Comparison of ENCODE assay signal across 1 cellular context in genomic region chr7:73519867-73520672, GRCh38.
TF ChIP-seq lines count a peak whose summit lies in the region.

No MANE protein-coding gene starts in this region.

TF ChIP-seq in H1, 55 proteins besides CTCF, POLR2A, EP300 and RAD21:
- TF ChIP-seq, protein P1, sequence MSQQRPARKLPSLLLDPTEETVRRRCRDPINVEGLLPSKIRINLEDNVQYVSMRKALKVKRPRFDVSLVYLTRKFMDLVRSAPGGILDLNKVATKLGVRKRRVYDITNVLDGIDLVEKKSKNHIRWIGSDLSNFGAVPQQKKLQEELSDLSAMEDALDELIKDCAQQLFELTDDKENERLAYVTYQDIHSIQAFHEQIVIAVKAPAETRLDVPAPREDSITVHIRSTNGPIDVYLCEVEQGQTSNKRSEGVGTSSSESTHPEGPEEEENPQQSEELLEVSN (IDR thresholded peaks at IDR 0.05): no peak
- TF ChIP-seq TEAD4 (IDR thresholded peaks at IDR 0.05; ENCODE audit: low read depth, low read length): no peak
- TF ChIP-seq CEBPB (IDR thresholded peaks at IDR 0.05; ENCODE audit: low read depth, low read length): no peak
- no peak for TF ChIP-seq SUZ12 (IDR thresholded peaks at IDR 0.05; ENCODE audit: low read length)
- no peak for TF ChIP-seq JUN (IDR thresholded peaks at IDR 0.05; ENCODE audit: low read depth, low read length)
- no peak for TF ChIP-seq YY1 (IDR thresholded peaks at IDR 0.05; ENCODE audit: low read depth, low read length)
- no peak for TF ChIP-seq RBBP5 (IDR thresholded peaks at IDR 0.05; ENCODE audit: borderline replicate concordance, low read depth, low read length)
- no peak for TF ChIP-seq TAF7 (optimal IDR thresholded peaks at IDR 0.05; ENCODE audit: borderline replicate concordance, low read depth, low read length)
- TF ChIP-seq USF2 (IDR thresholded peaks at IDR 0.05; ENCODE audit: low read length): no peak
- no peak for TF ChIP-seq CHD2 (IDR thresholded peaks at IDR 0.05; ENCODE audit: low read length)
- no peak for TF ChIP-seq EGR1 (IDR thresholded peaks at IDR 0.05; ENCODE audit: borderline replicate concordance, low read depth, low read length)
- no peak for TF ChIP-seq KDM5A (IDR thresholded peaks at IDR 0.05; ENCODE audit: low read length)
- TF ChIP-seq ZNF274 (IDR thresholded peaks at IDR 0.05; ENCODE audit: borderline replicate concordance, extremely low read depth, low read length): no peak
- no peak for TF ChIP-seq BCL11A (IDR thresholded peaks at IDR 0.05; ENCODE audit: low read depth in 2 of 2, low read length in 2 of 2)
- TF ChIP-seq, protein P2, sequence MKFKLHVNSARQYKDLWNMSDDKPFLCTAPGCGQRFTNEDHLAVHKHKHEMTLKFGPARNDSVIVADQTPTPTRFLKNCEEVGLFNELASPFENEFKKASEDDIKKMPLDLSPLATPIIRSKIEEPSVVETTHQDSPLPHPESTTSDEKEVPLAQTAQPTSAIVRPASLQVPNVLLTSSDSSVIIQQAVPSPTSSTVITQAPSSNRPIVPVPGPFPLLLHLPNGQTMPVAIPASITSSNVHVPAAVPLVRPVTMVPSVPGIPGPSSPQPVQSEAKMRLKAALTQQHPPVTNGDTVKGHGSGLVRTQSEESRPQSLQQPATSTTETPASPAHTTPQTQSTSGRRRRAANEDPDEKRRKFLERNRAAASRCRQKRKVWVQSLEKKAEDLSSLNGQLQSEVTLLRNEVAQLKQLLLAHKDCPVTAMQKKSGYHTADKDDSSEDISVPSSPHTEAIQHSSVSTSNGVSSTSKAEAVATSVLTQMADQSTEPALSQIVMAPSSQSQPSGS (IDR thresholded peaks at IDR 0.05; ENCODE audit: low read length): no peak
